Comparison of ENCODE assay signal across 9 cellular contexts in the genomic region with DNA sequence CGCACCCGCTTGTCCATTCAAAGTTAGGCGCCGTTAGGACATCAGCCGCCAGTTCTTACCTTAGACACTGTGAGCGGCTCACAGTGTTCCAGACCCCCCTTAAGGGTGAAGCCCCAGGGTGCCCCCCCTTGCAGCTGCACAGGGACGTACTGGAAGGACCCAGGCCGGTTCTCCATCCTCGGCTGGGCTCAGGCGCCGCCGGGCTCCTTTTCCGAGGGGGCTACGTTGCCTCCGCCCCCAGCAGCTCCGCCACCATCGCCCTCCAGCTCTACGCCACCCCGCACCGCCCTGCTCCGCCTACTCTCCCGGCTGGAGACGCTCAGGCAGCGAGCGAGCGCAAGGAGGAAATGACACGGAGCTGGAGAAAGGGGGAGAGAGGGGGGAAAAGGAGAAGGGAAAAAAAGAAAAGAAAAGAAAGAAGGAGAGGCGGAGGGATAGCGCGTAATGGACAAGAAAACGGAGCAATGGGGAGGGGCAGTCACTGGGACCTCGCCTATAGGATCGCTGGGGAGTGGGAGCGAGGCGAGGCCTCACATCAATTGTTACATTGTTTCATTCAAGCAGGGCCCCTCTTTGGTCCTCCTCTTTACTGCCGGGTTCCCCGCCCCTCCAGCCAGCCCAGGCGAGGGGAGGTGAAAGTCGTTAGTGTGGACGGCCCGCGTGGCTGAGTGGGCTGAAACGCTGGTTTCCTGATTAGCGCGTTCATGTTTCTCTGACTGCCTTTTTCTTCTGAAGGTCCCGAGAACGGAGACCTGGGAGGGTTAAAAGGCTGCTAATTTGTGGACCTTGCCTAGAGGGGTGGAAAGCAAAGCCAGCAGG. TPM values are rescaled to one million over a fixed set of nuclear protein-coding genes. Genes with fewer than 3 reads are reported as not detected.
DNase-seq lines count a peak whose midpoint lies in the region; TF ChIP-seq lines count a peak whose summit lies in the region.
"Had no signal": no experiment of that assay in that cellular context is flagged by ENCODE, and none has a peak within 500 bp of the region (broad histone marks: within the 10 kb centered on the region; RNA-seq: fewer than 3 reads in every experiment).

A gene with protein sequence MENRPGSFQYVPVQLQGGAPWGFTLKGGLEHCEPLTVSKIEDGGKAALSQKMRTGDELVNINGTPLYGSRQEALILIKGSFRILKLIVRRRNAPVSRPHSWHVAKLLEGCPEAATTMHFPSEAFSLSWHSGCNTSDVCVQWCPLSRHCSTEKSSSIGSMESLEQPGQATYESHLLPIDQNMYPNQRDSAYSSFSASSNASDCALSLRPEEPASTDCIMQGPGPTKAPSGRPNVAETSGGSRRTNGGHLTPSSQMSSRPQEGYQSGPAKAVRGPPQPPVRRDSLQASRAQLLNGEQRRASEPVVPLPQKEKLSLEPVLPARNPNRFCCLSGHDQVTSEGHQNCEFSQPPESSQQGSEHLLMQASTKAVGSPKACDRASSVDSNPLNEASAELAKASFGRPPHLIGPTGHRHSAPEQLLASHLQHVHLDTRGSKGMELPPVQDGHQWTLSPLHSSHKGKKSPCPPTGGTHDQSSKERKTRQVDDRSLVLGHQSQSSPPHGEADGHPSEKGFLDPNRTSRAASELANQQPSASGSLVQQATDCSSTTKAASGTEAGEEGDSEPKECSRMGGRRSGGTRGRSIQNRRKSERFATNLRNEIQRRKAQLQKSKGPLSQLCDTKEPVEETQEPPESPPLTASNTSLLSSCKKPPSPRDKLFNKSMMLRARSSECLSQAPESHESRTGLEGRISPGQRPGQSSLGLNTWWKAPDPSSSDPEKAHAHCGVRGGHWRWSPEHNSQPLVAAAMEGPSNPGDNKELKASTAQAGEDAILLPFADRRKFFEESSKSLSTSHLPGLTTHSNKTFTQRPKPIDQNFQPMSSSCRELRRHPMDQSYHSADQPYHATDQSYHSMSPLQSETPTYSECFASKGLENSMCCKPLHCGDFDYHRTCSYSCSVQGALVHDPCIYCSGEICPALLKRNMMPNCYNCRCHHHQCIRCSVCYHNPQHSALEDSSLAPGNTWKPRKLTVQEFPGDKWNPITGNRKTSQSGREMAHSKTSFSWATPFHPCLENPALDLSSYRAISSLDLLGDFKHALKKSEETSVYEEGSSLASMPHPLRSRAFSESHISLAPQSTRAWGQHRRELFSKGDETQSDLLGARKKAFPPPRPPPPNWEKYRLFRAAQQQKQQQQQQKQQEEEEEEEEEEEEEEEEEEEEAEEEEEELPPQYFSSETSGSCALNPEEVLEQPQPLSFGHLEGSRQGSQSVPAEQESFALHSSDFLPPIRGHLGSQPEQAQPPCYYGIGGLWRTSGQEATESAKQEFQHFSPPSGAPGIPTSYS (N-terminal part only) (minus strand): TSS at position 352 of the 819 bp plus-strand sequence. CDS start 176 bp downstream, at position 176.

- no peak for TF ChIP-seq POLR2A in breast epithelium (IDR thresholded peaks at IDR 0.05)

- H3K36me3 ChIP-seq in breast epithelium (no peaks in the 10 kb centered on the region), iPS-20b (ENCODE audit: insufficient read depth, low read depth, low read length) (no peaks in the 10 kb centered on the region)

- intact Hi-C loops in breast epithelium (cut with DNase I; ENCODE audit: low total_unique reads), result no loop called here

- peak within 1 kb of the TSS; percentile 47 to 72 (median 58) for H3K4me3 ChIP-seq in breast epithelium
- H3K4me3 ChIP-seq in iPS-20b (ENCODE audit: low read length), result peak within 1 kb of the TSS; percentile 76
- H3K4me3 ChIP-seq in retinal pigment epithelial cell (ENCODE audit: low read length), result peak within 1 kb of the TSS; percentile 65

- peak within 1 kb of the TSS; percentile 58; the same call in 1 of the 2 replicates for H3K9ac ChIP-seq in iPS-20b (ENCODE audit: low read depth, low read length)

- peaks cover 0 to 53% of the 10 kb centered on the region in 2 donors for H3K27me3 ChIP-seq in breast epithelium
- H3K27me3 ChIP-seq in iPS-20b (ENCODE audit: insufficient read depth, low read length), result no peaks in the 10 kb centered on the region; the same call in 1 of the 2 replicates

- DNase-seq in HT-29 (ENCODE audit: low spot score) (peak; percentile 63), breast epithelium (ENCODE audit: low spot score in 2 of 2) (peak in 1 of 2 donors; percentile 24), retinal pigment epithelial cell (ENCODE audit: low read depth) (no peak), T-helper 1 cell (no peak), SW480 (ENCODE audit: low spot score) (no peak), MV-4-11 (lab: John Stamatoyannopoulos, UW) (no peak)
- no peak for DNase-seq in stimulated activated CD4-positive, alpha-beta T cell treated with anti-CD3 and anti-CD28 coated beads, Interleukin-2, amount 100 ng/mL, for 48 hours

- TF ChIP-seq CTCF in breast epithelium (IDR thresholded peaks at IDR 0.05), result no peak
- no peak for TF ChIP-seq CTCF in retinal pigment epithelial cell (conservative IDR thresholded peaks at IDR 0.05; ENCODE audit: low read depth, low read length)

- peak within 1 kb of the TSS; percentile 69 to 77 for H3K27ac ChIP-seq in breast epithelium
- H3K27ac ChIP-seq in iPS-20b (ENCODE audit: low read length), result no peak within 1 kb of the TSS

- H3K9me3 ChIP-seq in breast epithelium, result no peaks in the 10 kb centered on the region
- no peaks in the 10 kb centered on the region for H3K9me3 ChIP-seq in iPS-20b (ENCODE audit: insufficient read depth, low read depth, low read length)

- no peaks in the 10 kb centered on the region for H3K4me1 ChIP-seq in breast epithelium
- peaks cover 4% of the 10 kb centered on the region; the same call in 1 of the 2 replicates for H3K4me1 ChIP-seq in iPS-20b (ENCODE audit: insufficient read depth, low read length)

RNA-seq across cellular contexts. Expression of the gene that starts here (rescaled TPM):
- 3.8 and 4.5 TPM in 2 replicates for total RNA-seq in HT-29 (2014; rRNA removed; shearing (Covaris generic))
- 10 to 100 TPM in 2 of 3 donors, 1 to 10 TPM in 1; 6.9 to 13.8 (median 12.5) TPM for total RNA-seq in breast epithelium
- total RNA-seq: LHCN-M2 had no signal
